Comparison of ENCODE assay signal across 27 cellular contexts in the genomic region with DNA sequence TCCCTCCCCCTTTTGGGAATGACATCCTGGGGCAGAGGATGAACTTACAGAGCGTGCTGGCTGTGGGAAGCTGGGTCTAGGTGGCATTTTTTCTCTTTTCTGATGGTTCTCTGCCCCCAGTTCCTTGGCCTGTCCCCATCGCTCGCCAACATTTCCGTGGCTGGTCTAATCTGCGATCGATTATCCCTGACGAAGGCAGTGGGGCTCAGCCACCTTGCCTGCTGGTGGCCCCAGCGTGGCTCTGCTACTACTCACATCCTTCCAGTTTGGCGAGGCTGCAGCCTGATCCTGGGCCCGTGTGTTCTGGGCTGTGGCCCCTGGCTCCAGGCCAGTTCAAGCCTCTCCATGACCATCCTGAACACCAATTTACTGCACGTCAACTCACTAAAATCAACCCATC. TPM values are rescaled to one million over a fixed set of nuclear protein-coding genes. Genes with fewer than 3 reads are reported as not detected.
"Had no signal": no experiment of that assay in that cellular context is flagged by ENCODE, and none has a peak within 500 bp of the region (broad histone marks: within the 10 kb centered on the region; RNA-seq: fewer than 3 reads in every experiment).

No MANE protein-coding gene starts in this region.

- H3K4me3 Mint-ChIP-seq: activated CD4-positive, alpha-beta memory T cell treated with anti-CD3 and anti-CD28 coated beads, Interleukin-2, amount 10 ng/mL, durations not matched to agents 7 days and 5 days; activated naive CD8-positive, alpha-beta T cell treated with anti-CD3 and anti-CD28 coated beads, Interleukin-2, amount 50 U/mL, for 24 hours; activated T-cell treated with anti-CD3 and anti-CD28 coated beads, Interleukin-2, amount 50 U/mL, for 72 hours; nephron progenitor cell; T-helper 1 cell treated with Interleukin-12 subunit alpha and Interleukin-12 subunit beta and Interleukin-4 antibody, amounts not matched to agents 30 μg/mL and 1 μg/mL, for 36 hours; WTC11 had no signal

- H3K27me3 Mint-ChIP-seq: activated naive CD8-positive, alpha-beta T cell treated with anti-CD3 and anti-CD28 coated beads, Interleukin-2, amount 50 U/mL, for 24 hours had no signal

- DNase-seq: activated CD4-positive, alpha-beta memory T cell treated with anti-CD3 and anti-CD28 coated beads, Interleukin-2, amount 10 ng/mL, durations not matched to agents 7 days and 5 days; activated CD4-positive, alpha-beta T cell treated with anti-CD3 and anti-CD28 coated beads for 4 hours; activated effector memory CD4-positive, alpha-beta T cell treated with anti-CD3 and anti-CD28 coated beads, Interleukin-2, amount 50 U/mL, for 16 hours; activated naive CD4-positive, alpha-beta T cell treated with anti-CD3 and anti-CD28 coated beads, Interleukin-2, amount 50 U/mL, for 16 hours; activated naive CD8-positive, alpha-beta T cell treated with anti-CD3 and anti-CD28 coated beads, Interleukin-2, amount 50 U/mL, for 24 hours; activated T-cell treated with anti-CD3 and anti-CD28 coated beads, Interleukin-2, amount 50 U/mL, for 72 hours; body of pancreas; effector CD4-positive, alpha-beta T cell; erythroblast; foreskin keratinocyte; hippocampal formation; kidney glomerular epithelial cell; left lung; nephron progenitor cell; occipital lobe; right lobe of liver; stimulated activated CD4-positive, alpha-beta T cell treated with anti-CD3 and anti-CD28 coated beads, Interleukin-15, amount 100 ng/mL, for 24 hours; stimulated activated naive CD4-positive, alpha-beta T cell; T1000; testis; uterus had no signal

- H3K27ac Mint-ChIP-seq: activated CD4-positive, alpha-beta memory T cell treated with anti-CD3 and anti-CD28 coated beads, Interleukin-2, amount 10 ng/mL, durations not matched to agents 7 days and 5 days; activated naive CD8-positive, alpha-beta T cell treated with anti-CD3 and anti-CD28 coated beads, Interleukin-2, amount 50 U/mL, for 24 hours; activated T-cell treated with anti-CD3 and anti-CD28 coated beads, Interleukin-2, amount 50 U/mL, for 72 hours; nephron progenitor cell; T-helper 1 cell treated with Interleukin-12 subunit alpha and Interleukin-12 subunit beta and Interleukin-4 antibody, amounts not matched to agents 30 μg/mL and 1 μg/mL, for 36 hours; WTC11 had no signal

- H3K27me3 ChIP-seq: body of pancreas, cardiac muscle cell, left lung, testis, uterus had no signal

- ATAC-seq: activated naive CD8-positive, alpha-beta T cell treated with anti-CD3 and anti-CD28 coated beads, Interleukin-2, amount 50 U/mL, for 24 hours; activated T-cell treated with anti-CD3 and anti-CD28 coated beads, Interleukin-2, amount 50 U/mL, for 72 hours; foreskin keratinocyte; left lung had no signal

- H3K36me3 ChIP-seq: cardiac muscle cell, left lung, right lobe of liver, uterus had no signal

- H3K9me3 Mint-ChIP-seq: activated CD4-positive, alpha-beta memory T cell treated with anti-CD3 and anti-CD28 coated beads, Interleukin-2, amount 10 ng/mL, durations not matched to agents 7 days and 5 days; activated naive CD8-positive, alpha-beta T cell treated with anti-CD3 and anti-CD28 coated beads, Interleukin-2, amount 50 U/mL, for 24 hours; activated T-cell treated with anti-CD3 and anti-CD28 coated beads, Interleukin-2, amount 50 U/mL, for 72 hours; nephron progenitor cell; T-helper 1 cell treated with Interleukin-12 subunit alpha and Interleukin-12 subunit beta and Interleukin-4 antibody, amounts not matched to agents 30 μg/mL and 1 μg/mL, for 36 hours; WTC11 had no signal

- H3K9me3 ChIP-seq: body of pancreas, left lung, right lobe of liver, testis, uterus had no signal

- H3K4me1 ChIP-seq: foreskin keratinocyte, uterus had no signal

- H3K27ac ChIP-seq: body of pancreas, cardiac muscle cell, foreskin keratinocyte, left lung, right lobe of liver had no signal

- H3K36me3 Mint-ChIP-seq: WTC11 had no signal

- H3K4me3 ChIP-seq: body of pancreas, cardiac muscle cell, left lung, right lobe of liver, skin epidermis, testis, uterus had no signal

RNA-seq across cellular contexts. Expression of gene HLA-DOA, which starts 6.4 kb away (rescaled TPM):
- total RNA-seq: chondrocyte, foreskin keratinocyte, myocyte had no signal
- polyA plus RNA-seq: cardiac muscle cell, foreskin keratinocyte had no signal

RNA-seq across cellular contexts. Expression of gene HLA-DPB1, which starts 60.0 kb away (rescaled TPM):
- polyA plus RNA-seq: foreskin keratinocyte had no signal
